ENCODE assay signal across 1 cellular context in the genomic region with DNA sequence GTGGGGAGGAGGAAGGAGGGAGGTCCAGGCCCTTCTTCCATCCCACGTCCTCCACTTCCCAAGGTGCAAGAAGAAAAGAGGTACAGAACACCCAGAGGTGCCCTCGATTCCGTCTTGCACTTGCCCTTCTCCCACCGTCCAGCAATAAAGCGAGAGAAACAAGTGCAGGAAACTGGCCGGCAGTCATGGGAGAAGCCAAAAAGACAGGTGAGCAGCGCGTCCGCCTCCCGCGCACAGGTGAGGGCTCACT.
A peak's percentile ranks its signal among the peaks of the same experiment; 100 is the strongest.
TF ChIP-seq lines count a peak whose summit lies in the region.

No MANE protein-coding gene starts in this region.

TF ChIP-seq in HepG2, 621 proteins besides CTCF, POLR2A, EP300 and RAD21 (continued from another document and continues in another):
- TF ChIP-seq, protein P1, sequence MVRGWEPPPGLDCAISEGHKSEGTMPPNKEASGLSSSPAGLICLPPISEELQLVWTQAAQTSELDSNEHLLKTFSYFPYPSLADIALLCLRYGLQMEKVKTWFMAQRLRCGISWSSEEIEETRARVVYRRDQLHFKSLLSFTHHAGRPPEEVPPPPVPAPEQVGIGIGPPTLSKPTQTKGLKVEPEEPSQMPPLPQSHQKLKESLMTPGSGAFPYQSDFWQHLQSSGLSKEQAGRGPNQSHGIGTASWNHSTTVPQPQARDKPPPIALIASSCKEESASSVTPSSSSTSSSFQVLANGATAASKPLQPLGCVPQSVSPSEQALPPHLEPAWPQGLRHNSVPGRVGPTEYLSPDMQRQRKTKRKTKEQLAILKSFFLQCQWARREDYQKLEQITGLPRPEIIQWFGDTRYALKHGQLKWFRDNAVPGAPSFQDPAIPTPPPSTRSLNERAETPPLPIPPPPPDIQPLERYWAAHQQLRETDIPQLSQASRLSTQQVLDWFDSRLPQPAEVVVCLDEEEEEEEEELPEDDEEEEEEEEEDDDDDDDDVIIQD (CRISPR knock-in tag; IDR thresholded peaks at IDR 0.05; ENCODE audit: low read depth) = no peak
- TF ChIP-seq JUNB (CRISPR knock-in tag; IDR thresholded peaks at IDR 0.05; ENCODE audit: borderline replicate concordance) (no peak), PHF5A (CRISPR knock-in tag; IDR thresholded peaks at IDR 0.05; ENCODE audit: low read depth, unreplicated experiment) (no peak), KMT2A (CRISPR knock-in tag; IDR thresholded peaks at IDR 0.05) (no peak), ZNF550 (CRISPR knock-in tag; IDR thresholded peaks at IDR 0.05; ENCODE audit: borderline replicate concordance) (0 out of 2 replicates have a peak, but pooled peaks have one; percentile 76), NRL (CRISPR knock-in tag; IDR thresholded peaks at IDR 0.05; ENCODE audit: borderline replicate concordance) (0 out of 2 replicates have a peak, but pooled peaks have one; percentile 60), KAT8 (CRISPR knock-in tag; IDR thresholded peaks at IDR 0.05) (no peak), ZNF382 (CRISPR knock-in tag; IDR thresholded peaks at IDR 0.05; ENCODE audit: borderline replicate concordance) (no peak), MXD4 (CRISPR knock-in tag; IDR thresholded peaks at IDR 0.05) (0 out of 2 replicates have a peak, but pooled peaks have one; percentile 66), ZNF136 (CRISPR knock-in tag; IDR thresholded peaks at IDR 0.05; ENCODE audit: low read depth) (no peak), ZNF746 (CRISPR knock-in tag; IDR thresholded peaks at IDR 0.05) (no peak), ZBTB20 (CRISPR knock-in tag; IDR thresholded peaks at IDR 0.05; ENCODE audit: borderline replicate concordance, low read depth) (0 out of 2 replicates have a peak, but pooled peaks have one; percentile 18), CENPX (CRISPR knock-in tag; IDR thresholded peaks at IDR 0.05) (no peak), KDM5A (IDR thresholded peaks at IDR 0.05; ENCODE audit: borderline replicate concordance, low read length) (peak; percentile 18; the same call in 1 of the 2 replicates), ZMYM4 (CRISPR knock-in tag; IDR thresholded peaks at IDR 0.05) (no peak), SMAD1 (CRISPR knock-in tag; IDR thresholded peaks at IDR 0.05; ENCODE audit: borderline replicate concordance, low read depth) (0 out of 2 replicates have a peak, but pooled peaks have one; percentile 17), ZNF672 (CRISPR knock-in tag; IDR thresholded peaks at IDR 0.05) (no peak), ZNF232 (CRISPR knock-in tag; IDR thresholded peaks at IDR 0.05; ENCODE audit: borderline replicate concordance) (no peak), ZNF234 (CRISPR knock-in tag; conservative IDR thresholded peaks at IDR 0.05) (0 out of 2 replicates have a peak, but pooled peaks have one; percentile 51), FOXA1 (IDR thresholded peaks at IDR 0.05) (no peak), FOXA1 (CRISPR knock-in tag; IDR thresholded peaks at IDR 0.05) (no peak), RORA (CRISPR knock-in tag; IDR thresholded peaks at IDR 0.05) (no peak), ZNF557 (CRISPR knock-in tag; IDR thresholded peaks at IDR 0.05) (no peak), TAF15 (IDR thresholded peaks at IDR 0.05; ENCODE audit: low read depth, low read length, poor library complexity, severe bottlenecking) (no peak), ZNF563 (CRISPR knock-in tag; IDR thresholded peaks at IDR 0.05) (no peak), ZNF605 (CRISPR knock-in tag; IDR thresholded peaks at IDR 0.05) (peak; percentile 27; the same call in 1 of the 2 replicates), TGIF2 (CRISPR knock-in tag; IDR thresholded peaks at IDR 0.05) (no peak), NCOR1 (IDR thresholded peaks at IDR 0.05; ENCODE audit: borderline replicate concordance, low read length) (no peak), MAFK (conservative IDR thresholded peaks at IDR 0.05 in 1 of 2, IDR thresholded peaks at IDR 0.05 in 1 of 2; ENCODE audit: low read length in 2 of 2) (no peak), POGZ (CRISPR knock-in tag; IDR thresholded peaks at IDR 0.05) (peak; percentile 33; the same call in 1 of the 2 replicates), AGO2 (optimal IDR thresholded peaks at IDR 0.05; ENCODE audit: low read depth, low read length) (no peak), MIER2 (CRISPR knock-in tag; IDR thresholded peaks at IDR 0.05) (no peak), AGO1 (IDR thresholded peaks at IDR 0.05; ENCODE audit: low read depth, low read length, poor library complexity, severe bottlenecking) (no peak), GATAD2A (CRISPR knock-in tag; IDR thresholded peaks at IDR 0.05) (peak; percentile 35; the same call in 1 of the 2 replicates), MATR3 (CRISPR knock-in tag; IDR thresholded peaks at IDR 0.05) (no peak), STAG1 (CRISPR knock-in tag; IDR thresholded peaks at IDR 0.05) (no peak), KLF6 (CRISPR knock-in tag; IDR thresholded peaks at IDR 0.05) (no peak), WIZ (CRISPR knock-in tag; IDR thresholded peaks at IDR 0.05) (0 out of 2 replicates have a peak, but pooled peaks have one; percentile 13), PAX8 (CRISPR knock-in tag; IDR thresholded peaks at IDR 0.05; ENCODE audit: borderline replicate concordance) (no peak)
- TF ChIP-seq, protein P2, sequence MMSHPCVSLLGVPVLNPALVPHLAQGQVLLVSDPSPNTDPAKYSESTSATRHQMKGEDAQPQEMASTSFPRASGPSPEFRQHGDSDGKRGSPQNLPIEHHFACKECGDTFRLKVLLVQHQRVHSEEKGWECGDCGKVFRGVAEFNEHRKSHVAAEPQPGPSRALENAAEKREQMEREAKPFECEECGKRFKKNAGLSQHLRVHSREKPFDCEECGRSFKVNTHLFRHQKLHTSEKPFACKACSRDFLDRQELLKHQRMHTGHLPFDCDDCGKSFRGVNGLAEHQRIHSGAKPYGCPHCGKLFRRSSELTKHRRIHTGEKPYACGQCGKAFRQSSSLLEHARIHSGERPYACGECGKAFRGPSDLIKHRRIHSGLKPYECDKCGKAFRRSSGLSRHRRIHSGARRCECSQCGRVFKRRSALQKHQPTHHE (CRISPR knock-in tag; IDR thresholded peaks at IDR 0.05; ENCODE audit: borderline replicate concordance) = no peak
- TF ChIP-seq, protein P3, sequence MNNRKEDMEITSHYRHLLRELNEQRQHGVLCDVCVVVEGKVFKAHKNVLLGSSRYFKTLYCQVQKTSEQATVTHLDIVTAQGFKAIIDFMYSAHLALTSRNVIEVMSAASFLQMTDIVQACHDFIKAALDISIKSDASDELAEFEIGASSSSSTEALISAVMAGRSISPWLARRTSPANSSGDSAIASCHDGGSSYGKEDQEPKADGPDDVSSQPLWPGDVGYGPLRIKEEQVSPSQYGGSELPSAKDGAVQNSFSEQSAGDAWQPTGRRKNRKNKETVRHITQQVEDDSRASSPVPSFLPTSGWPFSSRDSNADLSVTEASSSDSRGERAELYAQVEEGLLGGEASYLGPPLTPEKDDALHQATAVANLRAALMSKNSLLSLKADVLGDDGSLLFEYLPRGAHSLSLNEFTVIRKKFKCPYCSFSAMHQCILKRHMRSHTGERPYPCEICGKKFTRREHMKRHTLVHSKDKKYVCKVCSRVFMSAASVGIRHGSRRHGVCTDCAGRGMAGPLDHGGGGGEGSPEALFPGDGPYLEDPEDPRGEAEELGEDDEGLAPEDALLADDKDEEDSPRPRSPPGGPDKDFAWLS (CRISPR knock-in tag; IDR thresholded peaks at IDR 0.05; ENCODE audit: borderline replicate concordance) = no peak
- TF ChIP-seq, protein P4, sequence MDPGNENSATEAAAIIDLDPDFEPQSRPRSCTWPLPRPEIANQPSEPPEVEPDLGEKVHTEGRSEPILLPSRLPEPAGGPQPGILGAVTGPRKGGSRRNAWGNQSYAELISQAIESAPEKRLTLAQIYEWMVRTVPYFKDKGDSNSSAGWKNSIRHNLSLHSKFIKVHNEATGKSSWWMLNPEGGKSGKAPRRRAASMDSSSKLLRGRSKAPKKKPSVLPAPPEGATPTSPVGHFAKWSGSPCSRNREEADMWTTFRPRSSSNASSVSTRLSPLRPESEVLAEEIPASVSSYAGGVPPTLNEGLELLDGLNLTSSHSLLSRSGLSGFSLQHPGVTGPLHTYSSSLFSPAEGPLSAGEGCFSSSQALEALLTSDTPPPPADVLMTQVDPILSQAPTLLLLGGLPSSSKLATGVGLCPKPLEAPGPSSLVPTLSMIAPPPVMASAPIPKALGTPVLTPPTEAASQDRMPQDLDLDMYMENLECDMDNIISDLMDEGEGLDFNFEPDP (CRISPR knock-in tag; conservative IDR thresholded peaks at IDR 0.05) = 0 out of 2 replicates have a peak, but pooled peaks have one; percentile 92
- TF ChIP-seq, protein P5, sequence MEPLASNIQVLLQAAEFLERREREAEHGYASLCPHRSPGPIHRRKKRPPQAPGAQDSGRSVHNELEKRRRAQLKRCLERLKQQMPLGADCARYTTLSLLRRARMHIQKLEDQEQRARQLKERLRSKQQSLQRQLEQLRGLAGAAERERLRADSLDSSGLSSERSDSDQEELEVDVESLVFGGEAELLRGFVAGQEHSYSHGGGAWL (CRISPR knock-in tag; IDR thresholded peaks at IDR 0.05) = 0 out of 2 replicates have a peak, but pooled peaks have one; percentile 43
- TF ChIP-seq, protein P6, sequence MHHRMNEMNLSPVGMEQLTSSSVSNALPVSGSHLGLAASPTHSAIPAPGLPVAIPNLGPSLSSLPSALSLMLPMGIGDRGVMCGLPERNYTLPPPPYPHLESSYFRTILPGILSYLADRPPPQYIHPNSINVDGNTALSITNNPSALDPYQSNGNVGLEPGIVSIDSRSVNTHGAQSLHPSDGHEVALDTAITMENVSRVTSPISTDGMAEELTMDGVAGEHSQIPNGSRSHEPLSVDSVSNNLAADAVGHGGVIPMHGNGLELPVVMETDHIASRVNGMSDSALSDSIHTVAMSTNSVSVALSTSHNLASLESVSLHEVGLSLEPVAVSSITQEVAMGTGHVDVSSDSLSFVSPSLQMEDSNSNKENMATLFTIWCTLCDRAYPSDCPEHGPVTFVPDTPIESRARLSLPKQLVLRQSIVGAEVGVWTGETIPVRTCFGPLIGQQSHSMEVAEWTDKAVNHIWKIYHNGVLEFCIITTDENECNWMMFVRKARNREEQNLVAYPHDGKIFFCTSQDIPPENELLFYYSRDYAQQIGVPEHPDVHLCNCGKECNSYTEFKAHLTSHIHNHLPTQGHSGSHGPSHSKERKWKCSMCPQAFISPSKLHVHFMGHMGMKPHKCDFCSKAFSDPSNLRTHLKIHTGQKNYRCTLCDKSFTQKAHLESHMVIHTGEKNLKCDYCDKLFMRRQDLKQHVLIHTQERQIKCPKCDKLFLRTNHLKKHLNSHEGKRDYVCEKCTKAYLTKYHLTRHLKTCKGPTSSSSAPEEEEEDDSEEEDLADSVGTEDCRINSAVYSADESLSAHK (CRISPR knock-in tag; IDR thresholded peaks at IDR 0.05; ENCODE audit: borderline replicate concordance) = no peak
- TF ChIP-seq, protein P7, sequence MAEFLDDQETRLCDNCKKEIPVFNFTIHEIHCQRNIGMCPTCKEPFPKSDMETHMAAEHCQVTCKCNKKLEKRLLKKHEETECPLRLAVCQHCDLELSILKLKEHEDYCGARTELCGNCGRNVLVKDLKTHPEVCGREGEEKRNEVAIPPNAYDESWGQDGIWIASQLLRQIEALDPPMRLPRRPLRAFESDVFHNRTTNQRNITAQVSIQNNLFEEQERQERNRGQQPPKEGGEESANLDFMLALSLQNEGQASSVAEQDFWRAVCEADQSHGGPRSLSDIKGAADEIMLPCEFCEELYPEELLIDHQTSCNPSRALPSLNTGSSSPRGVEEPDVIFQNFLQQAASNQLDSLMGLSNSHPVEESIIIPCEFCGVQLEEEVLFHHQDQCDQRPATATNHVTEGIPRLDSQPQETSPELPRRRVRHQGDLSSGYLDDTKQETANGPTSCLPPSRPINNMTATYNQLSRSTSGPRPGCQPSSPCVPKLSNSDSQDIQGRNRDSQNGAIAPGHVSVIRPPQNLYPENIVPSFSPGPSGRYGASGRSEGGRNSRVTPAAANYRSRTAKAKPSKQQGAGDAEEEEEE (CRISPR knock-in tag; IDR thresholded peaks at IDR 0.05; ENCODE audit: borderline replicate concordance) = no peak
- TF ChIP-seq, protein P8, sequence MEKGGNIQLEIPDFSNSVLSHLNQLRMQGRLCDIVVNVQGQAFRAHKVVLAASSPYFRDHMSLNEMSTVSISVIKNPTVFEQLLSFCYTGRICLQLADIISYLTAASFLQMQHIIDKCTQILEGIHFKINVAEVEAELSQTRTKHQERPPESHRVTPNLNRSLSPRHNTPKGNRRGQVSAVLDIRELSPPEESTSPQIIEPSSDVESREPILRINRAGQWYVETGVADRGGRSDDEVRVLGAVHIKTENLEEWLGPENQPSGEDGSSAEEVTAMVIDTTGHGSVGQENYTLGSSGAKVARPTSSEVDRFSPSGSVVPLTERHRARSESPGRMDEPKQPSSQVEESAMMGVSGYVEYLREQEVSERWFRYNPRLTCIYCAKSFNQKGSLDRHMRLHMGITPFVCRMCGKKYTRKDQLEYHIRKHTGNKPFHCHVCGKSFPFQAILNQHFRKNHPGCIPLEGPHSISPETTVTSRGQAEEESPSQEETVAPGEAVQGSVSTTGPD (CRISPR knock-in tag; IDR thresholded peaks at IDR 0.05) = no peak
- TF ChIP-seq, protein P9, sequence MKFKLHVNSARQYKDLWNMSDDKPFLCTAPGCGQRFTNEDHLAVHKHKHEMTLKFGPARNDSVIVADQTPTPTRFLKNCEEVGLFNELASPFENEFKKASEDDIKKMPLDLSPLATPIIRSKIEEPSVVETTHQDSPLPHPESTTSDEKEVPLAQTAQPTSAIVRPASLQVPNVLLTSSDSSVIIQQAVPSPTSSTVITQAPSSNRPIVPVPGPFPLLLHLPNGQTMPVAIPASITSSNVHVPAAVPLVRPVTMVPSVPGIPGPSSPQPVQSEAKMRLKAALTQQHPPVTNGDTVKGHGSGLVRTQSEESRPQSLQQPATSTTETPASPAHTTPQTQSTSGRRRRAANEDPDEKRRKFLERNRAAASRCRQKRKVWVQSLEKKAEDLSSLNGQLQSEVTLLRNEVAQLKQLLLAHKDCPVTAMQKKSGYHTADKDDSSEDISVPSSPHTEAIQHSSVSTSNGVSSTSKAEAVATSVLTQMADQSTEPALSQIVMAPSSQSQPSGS (CRISPR knock-in tag; IDR thresholded peaks at IDR 0.05) = no peak
- TF ChIP-seq, protein P10, sequence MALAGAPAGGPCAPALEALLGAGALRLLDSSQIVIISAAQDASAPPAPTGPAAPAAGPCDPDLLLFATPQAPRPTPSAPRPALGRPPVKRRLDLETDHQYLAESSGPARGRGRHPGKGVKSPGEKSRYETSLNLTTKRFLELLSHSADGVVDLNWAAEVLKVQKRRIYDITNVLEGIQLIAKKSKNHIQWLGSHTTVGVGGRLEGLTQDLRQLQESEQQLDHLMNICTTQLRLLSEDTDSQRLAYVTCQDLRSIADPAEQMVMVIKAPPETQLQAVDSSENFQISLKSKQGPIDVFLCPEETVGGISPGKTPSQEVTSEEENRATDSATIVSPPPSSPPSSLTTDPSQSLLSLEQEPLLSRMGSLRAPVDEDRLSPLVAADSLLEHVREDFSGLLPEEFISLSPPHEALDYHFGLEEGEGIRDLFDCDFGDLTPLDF (CRISPR knock-in tag; IDR thresholded peaks at IDR 0.05) = 0 out of 2 replicates have a peak, but pooled peaks have one; percentile 2
- TF ChIP-seq, protein P11, sequence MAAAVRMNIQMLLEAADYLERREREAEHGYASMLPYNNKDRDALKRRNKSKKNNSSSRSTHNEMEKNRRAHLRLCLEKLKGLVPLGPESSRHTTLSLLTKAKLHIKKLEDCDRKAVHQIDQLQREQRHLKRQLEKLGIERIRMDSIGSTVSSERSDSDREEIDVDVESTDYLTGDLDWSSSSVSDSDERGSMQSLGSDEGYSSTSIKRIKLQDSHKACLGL (CRISPR knock-in tag; IDR thresholded peaks at IDR 0.05) = no peak
